In genomic region chr13:33775339-33776108, GRCh38 we compare ENCODE assay signal across 24 cellular contexts. TPM values are rescaled to one million over a fixed set of nuclear protein-coding genes. Genes with fewer than 3 reads are reported as not detected.
DNase-seq lines count a peak whose midpoint lies in the region; ATAC-seq and TF ChIP-seq lines count a peak whose summit lies in the region.
"Had no signal": no experiment of that assay in that cellular context is flagged by ENCODE, and none has a peak within 500 bp of the region (broad histone marks: within the 10 kb centered on the region; RNA-seq: fewer than 3 reads in every experiment).

No MANE protein-coding gene starts in this region.

- CTCF ChIA-PET in WTC11 (lab: Charles Lee), result no interaction called here

- DNase-seq in left ventricle myocardium superior, result no peak
- no peak for DNase-seq in heart left ventricle
- no peak for DNase-seq in WTC11 (ENCODE audit: low spot score)
- peak; percentile 11 for DNase-seq in left kidney (ENCODE audit: low read depth, low spot score)
- no peak for DNase-seq in NK-92 (lab: John Stamatoyannopoulos, UW; ENCODE audit: unreplicated experiment)
- DNase-seq in activated naive CD8-positive, alpha-beta T cell treated with anti-CD3 and anti-CD28 coated beads, Interleukin-2, amount 50 U/mL, for 24 hours, result no peak
- DNase-seq in stimulated activated effector memory CD8-positive, alpha-beta T cell treated with anti-CD3 and anti-CD28 coated beads, Interleukin-12 subunit alpha, Interleukin-12 subunit beta, amount 100 ng/mL, for 72 hours (ENCODE audit: low spot score in 2 of 2), result no peak
- DNase-seq: activated CD4-positive, alpha-beta T cell treated with anti-CD3 and anti-CD28 coated beads, Interleukin-2, amount 10 ng/mL, durations not matched to agents 24 days and 14 days; activated CD8-positive, alpha-beta memory T cell treated with anti-CD3 and anti-CD28 coated beads, Interleukin-2, amount 10 ng/mL, durations not matched to agents 7 days and 5 days; activated naive CD8-positive, alpha-beta T cell treated with anti-CD3 and anti-CD28 coated beads for 36 hours; brain microvascular endothelial cell; effector memory CD8-positive, alpha-beta T cell; esophagus squamous epithelium; IMR-90; naive thymus-derived CD4-positive, alpha-beta T cell; NCI-H1436; NCI-H2171 treated with DMSO at 0.1 percent for 48 hours; NCI-H748 treated with DMSO at 0.1 percent for 48 hours; SJCRH30 had no signal

- TF ChIP-seq CTCF in heart left ventricle (IDR thresholded peaks at IDR 0.05), result no peak
- TF ChIP-seq CTCF in WTC11 (IDR thresholded peaks at IDR 0.05), result no peak

- H3K27me3 Mint-ChIP-seq in WTC11 (ENCODE audit: low read depth), result no peaks in the 10 kb centered on the region
- peaks cover 1% of the 10 kb centered on the region for H3K27me3 Mint-ChIP-seq in activated naive CD8-positive, alpha-beta T cell treated with anti-CD3 and anti-CD28 coated beads, Interleukin-2, amount 50 U/mL, for 24 hours
- H3K27me3 Mint-ChIP-seq: activated naive CD8-positive, alpha-beta T cell treated with anti-CD3 and anti-CD28 coated beads for 36 hours had no signal

- POLR2A ChIA-PET in WTC11 (lab: Charles Lee), result no interaction called here

- peaks cover 0 to 2% (median 0%) of the 10 kb centered on the region in 12 donors for H3K9me3 ChIP-seq in heart left ventricle
- H3K9me3 ChIP-seq: esophagus squamous epithelium, gastroesophageal sphincter, SJCRH30, suprapubic skin had no signal

- peaks cover 0 to 14% (median 3%) of the 10 kb centered on the region in 12 donors for H3K4me1 ChIP-seq in heart left ventricle
- H3K4me1 ChIP-seq: BLaER1 treated with 17β-estradiol and CSF1 and Interleukin-3, amounts not matched to agents 10 nM and 100 nM; esophagus squamous epithelium; gastroesophageal sphincter; suprapubic skin had no signal

- no peaks in the 10 kb centered on the region for H3K36me3 Mint-ChIP-seq in WTC11
- H3K36me3 Mint-ChIP-seq in activated naive CD8-positive, alpha-beta T cell treated with anti-CD3 and anti-CD28 coated beads, Interleukin-2, amount 50 U/mL, for 24 hours (ENCODE audit: low read depth), result no peaks in the 10 kb centered on the region
- H3K36me3 Mint-ChIP-seq in stimulated activated effector memory CD8-positive, alpha-beta T cell treated with anti-CD3 and anti-CD28 coated beads, Interleukin-12 subunit alpha, Interleukin-12 subunit beta, amount 100 ng/mL, for 72 hours, result no peaks in the 10 kb centered on the region
- H3K36me3 Mint-ChIP-seq: activated naive CD8-positive, alpha-beta T cell treated with anti-CD3 and anti-CD28 coated beads for 36 hours had no signal

- no peaks in the 10 kb centered on the region for H3K27me3 ChIP-seq in heart left ventricle
- H3K27me3 ChIP-seq: BLaER1 treated with 17β-estradiol and CSF1 and Interleukin-3, amounts not matched to agents 10 nM and 100 nM; brain microvascular endothelial cell; esophagus squamous epithelium; gastroesophageal sphincter; SJCRH30; suprapubic skin had no signal

- peaks cover 20% of the 10 kb centered on the region for H3K4me1 Mint-ChIP-seq in WTC11
- no peaks in the 10 kb centered on the region for H3K4me1 Mint-ChIP-seq in activated naive CD8-positive, alpha-beta T cell treated with anti-CD3 and anti-CD28 coated beads, Interleukin-2, amount 50 U/mL, for 24 hours
- H3K4me1 Mint-ChIP-seq in stimulated activated effector memory CD8-positive, alpha-beta T cell treated with anti-CD3 and anti-CD28 coated beads, Interleukin-12 subunit alpha, Interleukin-12 subunit beta, amount 100 ng/mL, for 72 hours, result no peaks in the 10 kb centered on the region
- H3K4me1 Mint-ChIP-seq: activated CD4-positive, alpha-beta T cell treated with anti-CD3 and anti-CD28 coated beads, Interleukin-2, amount 10 ng/mL, durations not matched to agents 24 days and 14 days; activated naive CD8-positive, alpha-beta T cell treated with anti-CD3 and anti-CD28 coated beads for 36 hours had no signal

- no peaks in the 10 kb centered on the region for H3K36me3 ChIP-seq in heart left ventricle
- H3K36me3 ChIP-seq: BLaER1 treated with 17β-estradiol and CSF1 and Interleukin-3, amounts not matched to agents 10 nM and 100 nM; brain microvascular endothelial cell; esophagus squamous epithelium; gastroesophageal sphincter; SJCRH30; suprapubic skin had no signal

- intact Hi-C loops in left ventricle myocardium superior (cut with micrococcal nuclease) (no loop called here), heart left ventricle (cut with DNase I) (no loop called here)

- no peak overlapping the region for H3K4me3 ChIP-seq in heart left ventricle
- H3K4me3 ChIP-seq: BLaER1 treated with 17β-estradiol and CSF1 and Interleukin-3, amounts not matched to agents 10 nM and 100 nM; esophagus squamous epithelium; gastroesophageal sphincter; SJCRH30; suprapubic skin had no signal

- ATAC-seq in left ventricle myocardium superior, result peak; percentile 41
- no peak for ATAC-seq in heart left ventricle
- peak; percentile 69 for ATAC-seq in WTC11
- no peak for ATAC-seq in GM21381 (IDR thresholded peaks at IDR 0.05; ENCODE audit: unreplicated experiment)
- ATAC-seq in activated naive CD8-positive, alpha-beta T cell treated with anti-CD3 and anti-CD28 coated beads, Interleukin-2, amount 50 U/mL, for 24 hours, result no peak
- ATAC-seq in stimulated activated effector memory CD8-positive, alpha-beta T cell treated with anti-CD3 and anti-CD28 coated beads, Interleukin-12 subunit alpha, Interleukin-12 subunit beta, amount 100 ng/mL, for 72 hours, result no peak
- ATAC-seq: activated CD8-positive, alpha-beta memory T cell treated with anti-CD3 and anti-CD28 coated beads, Interleukin-2, amount 10 ng/mL, durations not matched to agents 7 days and 5 days; effector memory CD8-positive, alpha-beta T cell; gastroesophageal sphincter; naive thymus-derived CD4-positive, alpha-beta T cell had no signal

- peaks cover 8% of the 10 kb centered on the region for H3K9me3 Mint-ChIP-seq in WTC11
- no peaks in the 10 kb centered on the region for H3K9me3 Mint-ChIP-seq in activated naive CD8-positive, alpha-beta T cell treated with anti-CD3 and anti-CD28 coated beads, Interleukin-2, amount 50 U/mL, for 24 hours
- no peaks in the 10 kb centered on the region for H3K9me3 Mint-ChIP-seq in stimulated activated effector memory CD8-positive, alpha-beta T cell treated with anti-CD3 and anti-CD28 coated beads, Interleukin-12 subunit alpha, Interleukin-12 subunit beta, amount 100 ng/mL, for 72 hours
- H3K9me3 Mint-ChIP-seq: effector memory CD8-positive, alpha-beta T cell had no signal

- TF ChIP-seq POLR2A in heart left ventricle (IDR thresholded peaks at IDR 0.05), result no peak

- H3K27ac ChIP-seq in heart left ventricle, result no peak overlapping the region
- H3K27ac ChIP-seq: BLaER1 treated with 17β-estradiol and CSF1 and Interleukin-3, amounts not matched to agents 10 nM and 100 nM; brain microvascular endothelial cell; esophagus squamous epithelium; gastroesophageal sphincter; SJCRH30; suprapubic skin had no signal

- H3K27ac Mint-ChIP-seq in WTC11, result no peak overlapping the region
- no peak overlapping the region for H3K27ac Mint-ChIP-seq in activated naive CD8-positive, alpha-beta T cell treated with anti-CD3 and anti-CD28 coated beads, Interleukin-2, amount 50 U/mL, for 24 hours
- no peak overlapping the region for H3K27ac Mint-ChIP-seq in stimulated activated effector memory CD8-positive, alpha-beta T cell treated with anti-CD3 and anti-CD28 coated beads, Interleukin-12 subunit alpha, Interleukin-12 subunit beta, amount 100 ng/mL, for 72 hours
- H3K27ac Mint-ChIP-seq: activated CD4-positive, alpha-beta T cell treated with anti-CD3 and anti-CD28 coated beads, Interleukin-2, amount 10 ng/mL, durations not matched to agents 24 days and 14 days; activated CD8-positive, alpha-beta memory T cell treated with anti-CD3 and anti-CD28 coated beads, Interleukin-2, amount 10 ng/mL, durations not matched to agents 7 days and 5 days; activated naive CD8-positive, alpha-beta T cell treated with anti-CD3 and anti-CD28 coated beads for 36 hours; effector memory CD8-positive, alpha-beta T cell; T-helper 1 cell treated with Interleukin-12 subunit alpha and Interleukin-12 subunit beta and Interleukin-4 antibody, amounts not matched to agents 30 μg/mL and 1 μg/mL, for 36 hours had no signal

- no peak overlapping the region for H3K4me3 Mint-ChIP-seq in WTC11
- no peak overlapping the region for H3K4me3 Mint-ChIP-seq in activated naive CD8-positive, alpha-beta T cell treated with anti-CD3 and anti-CD28 coated beads, Interleukin-2, amount 50 U/mL, for 24 hours
- no peak overlapping the region for H3K4me3 Mint-ChIP-seq in stimulated activated effector memory CD8-positive, alpha-beta T cell treated with anti-CD3 and anti-CD28 coated beads, Interleukin-12 subunit alpha, Interleukin-12 subunit beta, amount 100 ng/mL, for 72 hours
- H3K4me3 Mint-ChIP-seq: activated CD4-positive, alpha-beta T cell treated with anti-CD3 and anti-CD28 coated beads, Interleukin-2, amount 10 ng/mL, durations not matched to agents 24 days and 14 days; activated CD8-positive, alpha-beta memory T cell treated with anti-CD3 and anti-CD28 coated beads, Interleukin-2, amount 10 ng/mL, durations not matched to agents 7 days and 5 days; activated naive CD8-positive, alpha-beta T cell treated with anti-CD3 and anti-CD28 coated beads for 36 hours; effector memory CD8-positive, alpha-beta T cell; T-helper 1 cell treated with Interleukin-12 subunit alpha and Interleukin-12 subunit beta and Interleukin-4 antibody, amounts not matched to agents 30 μg/mL and 1 μg/mL, for 36 hours had no signal

- WGBS in heart left ventricle, 4 donors, result 22 to 29% (median 26%) methylated on average over 2 of the region's 2 CpGs

RNA-seq across cellular contexts. Expression of gene RFC3, which starts 42.4 kb away (rescaled TPM):
- 5.5 TPM for total RNA-seq in left ventricle myocardium superior
- 1 to 10 TPM; 3.4 to 8.8 (median 5.7) TPM for total RNA-seq in heart left ventricle
- 1 to 10 TPM; 2.6 to 7.1 TPM for polyA plus RNA-seq in heart left ventricle
- total RNA-seq in WTC11 (2021), result 37.0 to 40.6 TPM (median 37.8 TPM) in 3 replicates

Comparison
In these comparisons a context has a peak if more than half of its experiments do, and no peak if none do; other contexts are left out.
1. ATAC-seq: peak in left ventricle myocardium superior (single experiment) and WTC11 (single experiment); none in heart left ventricle (0 of 4), GM21381 (single experiment), activated naive CD8-positive, alpha-beta T cell treated with anti-CD3 and anti-CD28 coated beads, Interleukin-2, amount 50 U/mL, for 24 hours (single experiment) and stimulated activated effector memory CD8-positive, alpha-beta T cell treated with anti-CD3 and anti-CD28 coated beads, Interleukin-12 subunit alpha, Interleukin-12 subunit beta, amount 100 ng/mL, for 72 hours (single experiment).